In the genomic region with DNA sequence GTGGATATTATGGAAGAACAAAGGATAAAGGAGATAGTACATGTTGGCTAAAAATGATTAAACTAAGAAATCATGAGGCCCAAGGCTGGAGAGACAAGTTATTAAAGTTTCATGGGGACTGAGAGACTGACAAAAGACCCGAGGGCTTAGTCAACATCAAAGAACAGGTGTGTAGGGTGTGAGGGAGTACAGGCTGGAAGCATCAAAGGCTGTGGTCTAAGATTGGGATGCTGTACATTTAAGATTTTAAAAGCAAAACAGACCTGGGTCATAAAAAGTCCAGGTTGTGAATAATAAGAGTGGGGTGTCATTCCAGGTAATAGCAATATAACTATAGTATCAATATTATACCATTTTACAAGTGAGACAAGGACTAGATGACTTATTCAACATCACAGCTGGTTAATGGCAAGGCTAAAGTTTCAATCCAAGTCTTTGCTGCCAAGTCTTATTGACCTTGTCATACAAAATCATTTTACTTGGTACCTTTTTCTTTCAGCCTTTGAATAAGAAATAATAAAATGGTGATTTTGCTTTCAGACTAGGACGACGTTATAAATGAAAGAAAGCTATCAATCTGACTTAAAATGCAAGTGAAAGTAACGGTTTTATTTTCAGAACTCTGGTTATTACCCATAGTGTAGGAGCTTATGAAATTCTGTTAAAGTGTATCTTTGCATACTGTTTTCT, we compare ENCODE assay signal across 1 cellular context.
TF ChIP-seq lines count a peak whose summit lies in the region.

No MANE protein-coding gene starts in this region.

TF ChIP-seq in GM12878, 131 proteins besides CTCF, POLR2A, EP300 and RAD21 (continued from another document and continues in another):
- TF ChIP-seq, protein P1, sequence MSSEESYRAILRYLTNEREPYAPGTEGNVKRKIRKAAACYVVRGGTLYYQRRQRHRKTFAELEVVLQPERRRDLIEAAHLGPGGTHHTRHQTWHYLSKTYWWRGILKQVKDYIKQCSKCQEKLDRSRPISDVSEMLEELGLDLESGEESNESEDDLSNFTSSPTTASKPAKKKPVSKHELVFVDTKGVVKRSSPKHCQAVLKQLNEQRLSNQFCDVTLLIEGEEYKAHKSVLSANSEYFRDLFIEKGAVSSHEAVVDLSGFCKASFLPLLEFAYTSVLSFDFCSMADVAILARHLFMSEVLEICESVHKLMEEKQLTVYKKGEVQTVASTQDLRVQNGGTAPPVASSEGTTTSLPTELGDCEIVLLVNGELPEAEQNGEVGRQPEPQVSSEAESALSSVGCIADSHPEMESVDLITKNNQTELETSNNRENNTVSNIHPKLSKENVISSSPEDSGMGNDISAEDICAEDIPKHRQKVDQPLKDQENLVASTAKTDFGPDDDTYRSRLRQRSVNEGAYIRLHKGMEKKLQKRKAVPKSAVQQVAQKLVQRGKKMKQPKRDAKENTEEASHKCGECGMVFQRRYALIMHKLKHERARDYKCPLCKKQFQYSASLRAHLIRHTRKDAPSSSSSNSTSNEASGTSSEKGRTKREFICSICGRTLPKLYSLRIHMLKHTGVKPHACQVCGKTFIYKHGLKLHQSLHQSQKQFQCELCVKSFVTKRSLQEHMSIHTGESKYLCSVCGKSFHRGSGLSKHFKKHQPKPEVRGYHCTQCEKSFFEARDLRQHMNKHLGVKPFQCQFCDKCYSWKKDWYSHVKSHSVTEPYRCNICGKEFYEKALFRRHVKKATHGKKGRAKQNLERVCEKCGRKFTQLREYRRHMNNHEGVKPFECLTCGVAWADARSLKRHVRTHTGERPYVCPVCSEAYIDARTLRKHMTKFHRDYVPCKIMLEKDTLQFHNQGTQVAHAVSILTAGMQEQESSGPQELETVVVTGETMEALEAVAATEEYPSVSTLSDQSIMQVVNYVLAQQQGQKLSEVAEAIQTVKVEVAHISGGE (CRISPR knock-in tag; IDR thresholded peaks at IDR 0.05), result no peak
- TF ChIP-seq ZNF207 (IDR thresholded peaks at IDR 0.05; ENCODE audit: borderline replicate concordance), result no peak
- peak; percentile 72; the same call in 1 of the 2 replicates for TF ChIP-seq TBL1XR1 (IDR thresholded peaks at IDR 0.05; ENCODE audit: low read depth, low read length)
- no peak for TF ChIP-seq RELA (IDR thresholded peaks at IDR 0.05; ENCODE audit: borderline replicate concordance, partially characterized antibody)
- no peak for TF ChIP-seq KLF5 (IDR thresholded peaks at IDR 0.05; ENCODE audit: partially characterized antibody)
- no peak for TF ChIP-seq PAX8 (IDR thresholded peaks at IDR 0.05)
- TF ChIP-seq, protein P2, sequence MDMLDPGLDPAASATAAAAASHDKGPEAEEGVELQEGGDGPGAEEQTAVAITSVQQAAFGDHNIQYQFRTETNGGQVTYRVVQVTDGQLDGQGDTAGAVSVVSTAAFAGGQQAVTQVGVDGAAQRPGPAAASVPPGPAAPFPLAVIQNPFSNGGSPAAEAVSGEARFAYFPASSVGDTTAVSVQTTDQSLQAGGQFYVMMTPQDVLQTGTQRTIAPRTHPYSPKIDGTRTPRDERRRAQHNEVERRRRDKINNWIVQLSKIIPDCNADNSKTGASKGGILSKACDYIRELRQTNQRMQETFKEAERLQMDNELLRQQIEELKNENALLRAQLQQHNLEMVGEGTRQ (IDR thresholded peaks at IDR 0.05; ENCODE audit: borderline replicate concordance, low read depth, low read length), result no peak
- no peak for TF ChIP-seq STAT1 (conservative IDR thresholded peaks at IDR 0.05)
- no peak for TF ChIP-seq POLR2AphosphoS5 (IDR thresholded peaks at IDR 0.05; ENCODE audit: low read length)
- TF ChIP-seq IRF4 (IDR thresholded peaks at IDR 0.05; ENCODE audit: low read depth, low read length), result peak; percentile 86
- TF ChIP-seq IKZF2 (IDR thresholded peaks at IDR 0.05), result peak in 1 of 2 experiments; percentile 56; a peak in 3 of 4 replicates
- TF ChIP-seq, protein P3, sequence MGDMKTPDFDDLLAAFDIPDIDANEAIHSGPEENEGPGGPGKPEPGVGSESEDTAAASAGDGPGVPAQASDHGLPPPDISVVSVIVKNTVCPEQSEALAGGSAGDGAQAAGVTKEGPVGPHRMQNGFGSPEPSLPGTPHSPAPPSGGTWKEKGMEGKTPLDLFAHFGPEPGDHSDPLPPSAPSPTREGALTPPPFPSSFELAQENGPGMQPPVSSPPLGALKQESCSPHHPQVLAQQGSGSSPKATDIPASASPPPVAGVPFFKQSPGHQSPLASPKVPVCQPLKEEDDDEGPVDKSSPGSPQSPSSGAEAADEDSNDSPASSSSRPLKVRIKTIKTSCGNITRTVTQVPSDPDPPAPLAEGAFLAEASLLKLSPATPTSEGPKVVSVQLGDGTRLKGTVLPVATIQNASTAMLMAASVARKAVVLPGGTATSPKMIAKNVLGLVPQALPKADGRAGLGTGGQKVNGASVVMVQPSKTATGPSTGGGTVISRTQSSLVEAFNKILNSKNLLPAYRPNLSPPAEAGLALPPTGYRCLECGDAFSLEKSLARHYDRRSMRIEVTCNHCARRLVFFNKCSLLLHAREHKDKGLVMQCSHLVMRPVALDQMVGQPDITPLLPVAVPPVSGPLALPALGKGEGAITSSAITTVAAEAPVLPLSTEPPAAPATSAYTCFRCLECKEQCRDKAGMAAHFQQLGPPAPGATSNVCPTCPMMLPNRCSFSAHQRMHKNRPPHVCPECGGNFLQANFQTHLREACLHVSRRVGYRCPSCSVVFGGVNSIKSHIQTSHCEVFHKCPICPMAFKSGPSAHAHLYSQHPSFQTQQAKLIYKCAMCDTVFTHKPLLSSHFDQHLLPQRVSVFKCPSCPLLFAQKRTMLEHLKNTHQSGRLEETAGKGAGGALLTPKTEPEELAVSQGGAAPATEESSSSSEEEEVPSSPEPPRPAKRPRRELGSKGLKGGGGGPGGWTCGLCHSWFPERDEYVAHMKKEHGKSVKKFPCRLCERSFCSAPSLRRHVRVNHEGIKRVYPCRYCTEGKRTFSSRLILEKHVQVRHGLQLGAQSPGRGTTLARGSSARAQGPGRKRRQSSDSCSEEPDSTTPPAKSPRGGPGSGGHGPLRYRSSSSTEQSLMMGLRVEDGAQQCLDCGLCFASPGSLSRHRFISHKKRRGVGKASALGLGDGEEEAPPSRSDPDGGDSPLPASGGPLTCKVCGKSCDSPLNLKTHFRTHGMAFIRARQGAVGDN (IDR thresholded peaks at IDR 0.05), result no peak
- no peak for TF ChIP-seq CHD4 (IDR thresholded peaks at IDR 0.05)
- no peak for TF ChIP-seq HDAC2 (IDR thresholded peaks at IDR 0.05)
- TF ChIP-seq NR2C1 (IDR thresholded peaks at IDR 0.05), result no peak
- peak; percentile 70; the same call in 1 of the 2 replicates for TF ChIP-seq PML (IDR thresholded peaks at IDR 0.05; ENCODE audit: low read length)
- TF ChIP-seq CREB1 (IDR thresholded peaks at IDR 0.05; ENCODE audit: low read depth), result no peak
- no peak for TF ChIP-seq EGR1 (IDR thresholded peaks at IDR 0.05; ENCODE audit: borderline replicate concordance in 1 of 2, low read depth in 2 of 2, low read length in 2 of 2)
- TF ChIP-seq FOXM1 (IDR thresholded peaks at IDR 0.05; ENCODE audit: low read depth, low read length), result peak; percentile 92
- TF ChIP-seq MEF2A (IDR thresholded peaks at IDR 0.05; ENCODE audit: insufficient read depth, low read depth, low read length), result peak; percentile 98
- TF ChIP-seq SMARCA5 (IDR thresholded peaks at IDR 0.05), result no peak
- peak; percentile 70; the same call in 1 of the 2 replicates for TF ChIP-seq MTA3 (IDR thresholded peaks at IDR 0.05; ENCODE audit: borderline replicate concordance, low read length)
- TF ChIP-seq, protein P4, sequence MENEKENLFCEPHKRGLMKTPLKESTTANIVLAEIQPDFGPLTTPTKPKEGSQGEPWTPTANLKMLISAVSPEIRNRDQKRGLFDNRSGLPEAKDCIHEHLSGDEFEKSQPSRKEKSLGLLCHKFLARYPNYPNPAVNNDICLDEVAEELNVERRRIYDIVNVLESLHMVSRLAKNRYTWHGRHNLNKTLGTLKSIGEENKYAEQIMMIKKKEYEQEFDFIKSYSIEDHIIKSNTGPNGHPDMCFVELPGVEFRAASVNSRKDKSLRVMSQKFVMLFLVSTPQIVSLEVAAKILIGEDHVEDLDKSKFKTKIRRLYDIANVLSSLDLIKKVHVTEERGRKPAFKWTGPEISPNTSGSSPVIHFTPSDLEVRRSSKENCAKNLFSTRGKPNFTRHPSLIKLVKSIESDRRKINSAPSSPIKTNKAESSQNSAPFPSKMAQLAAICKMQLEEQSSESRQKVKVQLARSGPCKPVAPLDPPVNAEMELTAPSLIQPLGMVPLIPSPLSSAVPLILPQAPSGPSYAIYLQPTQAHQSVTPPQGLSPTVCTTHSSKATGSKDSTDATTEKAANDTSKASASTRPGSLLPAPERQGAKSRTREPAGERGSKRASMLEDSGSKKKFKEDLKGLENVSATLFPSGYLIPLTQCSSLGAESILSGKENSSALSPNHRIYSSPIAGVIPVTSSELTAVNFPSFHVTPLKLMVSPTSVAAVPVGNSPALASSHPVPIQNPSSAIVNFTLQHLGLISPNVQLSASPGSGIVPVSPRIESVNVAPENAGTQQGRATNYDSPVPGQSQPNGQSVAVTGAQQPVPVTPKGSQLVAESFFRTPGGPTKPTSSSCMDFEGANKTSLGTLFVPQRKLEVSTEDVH (IDR thresholded peaks at IDR 0.05; ENCODE audit: low read depth, partially characterized antibody), result no peak
- peak in 1 of 2 experiments; percentile 48; a peak in 1 of 4 replicates for TF ChIP-seq ETV6 (conservative IDR thresholded peaks at IDR 0.05 in 1 of 2, IDR thresholded peaks at IDR 0.05 in 1 of 2; ENCODE audit: borderline replicate concordance in 1 of 2, low read depth in 1 of 2)
- TF ChIP-seq SP1 (IDR thresholded peaks at IDR 0.05; ENCODE audit: low read depth, low read length), result no peak
- TF ChIP-seq, protein P5, sequence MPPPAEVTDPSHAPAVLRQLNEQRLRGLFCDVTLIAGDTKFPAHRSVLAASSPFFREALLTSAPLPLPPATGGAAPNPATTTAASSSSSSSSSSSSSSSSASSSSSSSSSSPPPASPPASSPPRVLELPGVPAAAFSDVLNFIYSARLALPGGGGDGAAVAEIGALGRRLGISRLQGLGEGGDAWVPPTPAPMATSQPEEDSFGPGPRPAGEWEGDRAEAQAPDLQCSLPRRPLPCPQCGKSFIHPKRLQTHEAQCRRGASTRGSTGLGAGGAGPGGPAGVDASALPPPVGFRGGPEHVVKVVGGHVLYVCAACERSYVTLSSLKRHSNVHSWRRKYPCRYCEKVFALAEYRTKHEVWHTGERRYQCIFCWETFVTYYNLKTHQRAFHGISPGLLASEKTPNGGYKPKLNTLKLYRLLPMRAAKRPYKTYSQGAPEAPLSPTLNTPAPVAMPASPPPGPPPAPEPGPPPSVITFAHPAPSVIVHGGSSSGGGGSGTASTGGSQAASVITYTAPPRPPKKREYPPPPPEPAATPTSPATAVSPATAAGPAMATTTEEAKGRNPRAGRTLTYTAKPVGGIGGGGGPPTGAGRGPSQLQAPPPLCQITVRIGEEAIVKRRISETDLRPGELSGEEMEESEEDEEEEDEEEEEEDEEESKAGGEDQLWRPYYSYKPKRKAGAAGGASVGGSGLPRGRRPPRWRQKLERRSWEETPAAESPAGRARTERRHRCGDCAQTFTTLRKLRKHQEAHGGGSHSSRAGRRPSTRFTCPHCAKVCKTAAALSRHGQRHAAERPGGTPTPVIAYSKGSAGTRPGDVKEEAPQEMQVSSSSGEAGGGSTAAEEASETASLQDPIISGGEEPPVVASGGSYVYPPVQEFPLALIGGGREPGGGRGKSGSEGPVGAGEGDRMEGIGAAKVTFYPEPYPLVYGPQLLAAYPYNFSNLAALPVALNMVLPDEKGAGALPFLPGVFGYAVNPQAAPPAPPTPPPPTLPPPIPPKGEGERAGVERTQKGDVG (CRISPR knock-in tag; IDR thresholded peaks at IDR 0.05), result no peak
- TF ChIP-seq, protein P6, sequence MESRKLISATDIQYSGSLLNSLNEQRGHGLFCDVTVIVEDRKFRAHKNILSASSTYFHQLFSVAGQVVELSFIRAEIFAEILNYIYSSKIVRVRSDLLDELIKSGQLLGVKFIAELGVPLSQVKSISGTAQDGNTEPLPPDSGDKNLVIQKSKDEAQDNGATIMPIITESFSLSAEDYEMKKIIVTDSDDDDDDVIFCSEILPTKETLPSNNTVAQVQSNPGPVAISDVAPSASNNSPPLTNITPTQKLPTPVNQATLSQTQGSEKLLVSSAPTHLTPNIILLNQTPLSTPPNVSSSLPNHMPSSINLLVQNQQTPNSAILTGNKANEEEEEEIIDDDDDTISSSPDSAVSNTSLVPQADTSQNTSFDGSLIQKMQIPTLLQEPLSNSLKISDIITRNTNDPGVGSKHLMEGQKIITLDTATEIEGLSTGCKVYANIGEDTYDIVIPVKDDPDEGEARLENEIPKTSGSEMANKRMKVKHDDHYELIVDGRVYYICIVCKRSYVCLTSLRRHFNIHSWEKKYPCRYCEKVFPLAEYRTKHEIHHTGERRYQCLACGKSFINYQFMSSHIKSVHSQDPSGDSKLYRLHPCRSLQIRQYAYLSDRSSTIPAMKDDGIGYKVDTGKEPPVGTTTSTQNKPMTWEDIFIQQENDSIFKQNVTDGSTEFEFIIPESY (IDR thresholded peaks at IDR 0.05), result no peak
- TF ChIP-seq CBX3 (IDR thresholded peaks at IDR 0.05; ENCODE audit: borderline replicate concordance, low read depth), result no peak
- TF ChIP-seq, protein P7, sequence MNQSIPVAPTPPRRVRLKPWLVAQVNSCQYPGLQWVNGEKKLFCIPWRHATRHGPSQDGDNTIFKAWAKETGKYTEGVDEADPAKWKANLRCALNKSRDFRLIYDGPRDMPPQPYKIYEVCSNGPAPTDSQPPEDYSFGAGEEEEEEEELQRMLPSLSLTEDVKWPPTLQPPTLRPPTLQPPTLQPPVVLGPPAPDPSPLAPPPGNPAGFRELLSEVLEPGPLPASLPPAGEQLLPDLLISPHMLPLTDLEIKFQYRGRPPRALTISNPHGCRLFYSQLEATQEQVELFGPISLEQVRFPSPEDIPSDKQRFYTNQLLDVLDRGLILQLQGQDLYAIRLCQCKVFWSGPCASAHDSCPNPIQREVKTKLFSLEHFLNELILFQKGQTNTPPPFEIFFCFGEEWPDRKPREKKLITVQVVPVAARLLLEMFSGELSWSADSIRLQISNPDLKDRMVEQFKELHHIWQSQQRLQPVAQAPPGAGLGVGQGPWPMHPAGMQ (IDR thresholded peaks at IDR 0.05; ENCODE audit: borderline replicate concordance), result no peak
- no peak for TF ChIP-seq RFX5 (IDR thresholded peaks at IDR 0.05; ENCODE audit: low read depth, low read length)
- TF ChIP-seq JUNB (IDR thresholded peaks at IDR 0.05), result peak; percentile 99
- TF ChIP-seq EED (IDR thresholded peaks at IDR 0.05; ENCODE audit: low read depth), result no peak
- TF ChIP-seq NR2C2 (IDR thresholded peaks at IDR 0.05; ENCODE audit: borderline replicate concordance, control insufficient read depth, insufficient read length, low read depth), result no peak
- 0 out of 4 replicates have a peak, but pooled peaks of 1 of the 2 experiments have one; percentile 4 for TF ChIP-seq SRF (IDR thresholded peaks at IDR 0.05; ENCODE audit: low read depth in 2 of 2, low read length in 2 of 2)
- no peak for TF ChIP-seq NBN (IDR thresholded peaks at IDR 0.05)
